ENCODE assay signal across 31 cellular contexts in genomic region chr2:164203131-164203530, GRCh38.
"Had no signal": no experiment of that assay in that cellular context is flagged by ENCODE, and none has a peak within 500 bp of the region (broad histone marks: within the 10 kb centered on the region; RNA-seq: fewer than 3 reads in every experiment).

No MANE protein-coding gene starts in this region.

- H3K9me3 ChIP-seq: adrenal gland, gastroesophageal sphincter had no signal

- H3K4me3 Mint-ChIP-seq: activated B cell treated with CpG ODN at 0.5 μM for 24 hours; activated CD8-positive, alpha-beta T cell treated with anti-CD3 and anti-CD28 coated beads for 36 hours; activated naive CD8-positive, alpha-beta T cell; activated T-cell treated with anti-CD3 and anti-CD28 coated beads, Interleukin-2, amount 50 U/mL, for 4 hours; activated T-helper 17 cell treated with anti-CD3 and anti-CD28 coated beads, Interleukin-2, amount 50 U/mL, for 72 hours; central memory CD8-positive, alpha-beta T cell; effector memory CD8-positive, alpha-beta T cell; T-helper 17 cell; T-helper 2 cell treated with Interferon-gamma antibody and Interleukin-4, amounts not matched to agents 5 μg/mL and 100 μg/mL, for 36 hours had no signal

- H3K4me1 ChIP-seq: adrenal gland had no signal

- H3K27ac ChIP-seq: adrenal gland, brain microvascular endothelial cell, esophagus muscularis mucosa, gastroesophageal sphincter, heart right ventricle, WERI-Rb-1 had no signal

- H3K4me1 Mint-ChIP-seq: activated B cell treated with CpG ODN at 0.5 μM for 24 hours; activated T-helper 17 cell treated with anti-CD3 and anti-CD28 coated beads, Interleukin-2, amount 50 U/mL, for 72 hours; central memory CD8-positive, alpha-beta T cell; T-helper 17 cell had no signal

- H3K27me3 Mint-ChIP-seq: activated B cell treated with CpG ODN at 0.5 μM for 24 hours; activated CD8-positive, alpha-beta T cell treated with anti-CD3 and anti-CD28 coated beads for 36 hours; activated naive CD8-positive, alpha-beta T cell; activated T-helper 17 cell treated with anti-CD3 and anti-CD28 coated beads, Interleukin-2, amount 50 U/mL, for 72 hours; central memory CD8-positive, alpha-beta T cell; effector memory CD8-positive, alpha-beta T cell; T-helper 17 cell had no signal

- H3K27ac Mint-ChIP-seq: activated B cell treated with CpG ODN at 0.5 μM for 24 hours; activated CD8-positive, alpha-beta T cell treated with anti-CD3 and anti-CD28 coated beads for 36 hours; activated naive CD8-positive, alpha-beta T cell; activated T-helper 17 cell treated with anti-CD3 and anti-CD28 coated beads, Interleukin-2, amount 50 U/mL, for 72 hours; effector memory CD8-positive, alpha-beta T cell; T-helper 17 cell; T-helper 2 cell treated with Interferon-gamma antibody and Interleukin-4, amounts not matched to agents 5 μg/mL and 100 μg/mL, for 36 hours had no signal

- H3K4me3 ChIP-seq: adrenal gland, esophagus muscularis mucosa, gastroesophageal sphincter, heart right ventricle had no signal

- H3K36me3 Mint-ChIP-seq: activated naive CD8-positive, alpha-beta T cell had no signal

- H3K36me3 ChIP-seq: adrenal gland, brain microvascular endothelial cell, esophagus muscularis mucosa, gastroesophageal sphincter, heart right ventricle, WERI-Rb-1 had no signal

- DNase-seq: activated B cell treated with CpG ODN at 0.5 μM for 24 hours; activated CD4-positive, alpha-beta T cell treated with anti-CD3 and anti-CD28 coated beads for 48 hours; activated CD4-positive, alpha-beta T cell treated with anti-CD3 and anti-CD28 coated beads, Interleukin-2, amount 50 U/mL, for 1 hour; activated CD4-positive, alpha-beta T cell treated with anti-CD3 and anti-CD28 coated beads, Interleukin-2, amount 50 U/mL, for 48 hours; activated CD8-positive, alpha-beta memory T cell treated with anti-CD3 and anti-CD28 coated beads for 24 hours; activated CD8-positive, alpha-beta T cell treated with anti-CD3 and anti-CD28 coated beads for 36 hours; activated effector memory CD4-positive, alpha-beta T cell treated with Interleukin-2 at 50 U/mL for 16 hours; activated gamma-delta T cell treated with Interleukin-2 at 50 U/mL for 16 hours; activated naive CD4-positive, alpha-beta T cell treated with anti-CD3 and anti-CD28 coated beads, Interleukin-2, amount 50 U/mL, for 16 hours; activated naive CD4-positive, alpha-beta T cell treated with Interleukin-2 at 50 U/mL for 16 hours; activated T-cell treated with anti-CD3 and anti-CD28 coated beads, Interleukin-2, amount 50 U/mL, for 4 hours; adrenal gland; anterior cingulate cortex; brain microvascular endothelial cell; cortex of kidney; dermis blood vessel endothelial cell; effector CD4-positive, alpha-beta T cell; effector memory CD8-positive, alpha-beta T cell; erythroblast; foreskin melanocyte; heart right ventricle; T-helper 1 cell; T-helper 17 cell; T1000; WERI-Rb-1 had no signal

- H3K9me3 Mint-ChIP-seq: activated B cell treated with CpG ODN at 0.5 μM for 24 hours; T-helper 2 cell treated with Interferon-gamma antibody and Interleukin-4, amounts not matched to agents 5 μg/mL and 100 μg/mL, for 36 hours had no signal

- H3K27me3 ChIP-seq: adrenal gland, brain microvascular endothelial cell, esophagus muscularis mucosa, gastroesophageal sphincter, heart right ventricle had no signal
